8 cellular contexts compared by ENCODE assay signal in the genomic region with DNA sequence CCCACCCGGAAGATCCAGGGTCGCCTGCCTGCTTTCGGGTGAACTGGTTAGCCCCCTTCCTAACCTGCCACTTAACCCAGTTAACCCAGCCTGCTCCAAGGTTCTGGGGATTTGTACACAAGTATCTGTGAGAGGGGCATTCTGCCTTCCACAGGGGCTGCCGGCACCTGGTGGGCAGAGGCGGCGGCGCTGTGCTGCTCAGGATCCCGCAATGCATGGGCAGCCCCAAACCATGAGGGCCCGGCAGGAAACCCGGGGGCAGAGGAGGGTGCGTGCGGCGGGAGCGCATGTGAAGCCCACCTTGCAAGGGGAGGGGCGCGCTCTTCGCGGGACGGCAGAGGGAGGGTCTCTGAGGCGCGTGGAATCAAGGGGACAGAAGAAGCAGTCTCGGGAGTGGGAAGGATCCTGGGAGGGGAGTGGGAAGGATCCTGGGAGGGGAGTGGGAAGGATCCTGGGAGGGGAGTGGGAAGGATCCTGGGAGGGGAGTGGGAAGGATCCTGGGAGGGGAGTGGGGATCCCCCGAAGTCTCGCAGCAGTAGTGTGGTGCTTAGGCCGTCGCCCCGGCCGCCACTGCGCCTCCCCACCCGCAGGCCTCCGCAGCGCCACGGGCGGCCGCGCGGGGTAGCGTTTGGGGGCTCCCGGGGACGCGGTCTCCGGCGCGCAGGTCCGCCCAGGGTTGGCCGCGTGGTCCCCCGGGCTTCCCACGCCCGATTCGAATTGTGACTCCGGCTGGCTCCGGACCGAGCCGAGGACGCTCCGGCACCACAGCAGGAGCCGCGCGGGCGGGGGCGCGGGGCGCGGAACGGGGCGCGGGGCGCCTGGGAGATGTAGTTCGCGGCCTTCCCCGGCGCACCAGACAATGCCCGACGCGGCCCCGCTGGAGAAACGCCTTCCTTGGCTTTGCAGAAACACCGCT. TPM values are rescaled to one million over a fixed set of nuclear protein-coding genes. Genes with fewer than 3 reads are reported as not detected.
DNase-seq lines count a peak whose midpoint lies in the region; ATAC-seq and TF ChIP-seq lines count a peak whose summit lies in the region.

No MANE protein-coding gene starts in this region.

- peak in 1 of 2 donors; percentile 19 for TF ChIP-seq EP300 in tibial nerve (IDR thresholded peaks at IDR 0.05)

- no peaks in the 10 kb centered on the region; the same call in 1 of the 2 replicates for H3K36me3 ChIP-seq in HUES6 (ENCODE audit: control insufficient read depth, insufficient read depth, low read length)
- H3K36me3 ChIP-seq in SK-N-MC (ENCODE audit: insufficient read depth, low read length) = no peaks in the 10 kb centered on the region
- no peaks in the 10 kb centered on the region for H3K36me3 ChIP-seq in heart right ventricle
- no peaks in the 10 kb centered on the region for H3K36me3 ChIP-seq in parathyroid adenoma (ENCODE audit: control insufficient read depth, insufficient read depth, low read length)
- H3K36me3 ChIP-seq in tibial nerve = no peaks in the 10 kb centered on the region

- H3K27me3 ChIP-seq in HUES6 (ENCODE audit: control insufficient read depth, insufficient read depth, low read length) (peaks cover 55% of the 10 kb centered on the region), heart right ventricle (peaks cover 0 to 53% (median 3%) of the 10 kb centered on the region in 7 donors), parathyroid adenoma (ENCODE audit: control insufficient read depth, insufficient read depth, low read length) (no peaks in the 10 kb centered on the region), tibial nerve (peaks cover 0 to 25% of the 10 kb centered on the region in 2 donors)

- no peak overlapping the region for H3K27ac ChIP-seq in HUES6 (ENCODE audit: low read depth, low read length)
- H3K27ac ChIP-seq in SK-N-MC = peak overlapping the region; percentile 46; the same call in 1 of the 2 replicates
- H3K27ac ChIP-seq in heart right ventricle = peak overlapping the region; percentile 59 to 87 (median 78)
- no peak overlapping the region for H3K27ac ChIP-seq in parathyroid adenoma
- peak overlapping the region; percentile 5 to 80 (median 62) for H3K27ac ChIP-seq in tibial nerve

- peak overlapping the region; percentile 49 for H3K9ac ChIP-seq in HUES6 (ENCODE audit: low read length)
- peak overlapping the region; percentile 59 for H3K9ac ChIP-seq in SK-N-MC (ENCODE audit: insufficient read length)
- no peak overlapping the region for H3K9ac ChIP-seq in parathyroid adenoma

- intact Hi-C loops in heart right ventricle (cut with DNase I) = loop anchor here in 2 of 10 donors (5.0 to 10.0 kb wide), 2 partner anchors 42 to 70 kb away; partner anchors contain the start of gene CRIP1 (in 1 of the 2)

- DNase-seq in SHP77 (lab: John Stamatoyannopoulos, UW) (peak; percentile 7 to 25), SHP77 treated with DMSO at 0.1 percent for 48 hours (lab: John Stamatoyannopoulos, UW) (no peak), SK-N-MC (ENCODE audit: low read depth, low spot score) (no peak), heart right ventricle (peak; percentile 78 to 85), tibial nerve (ENCODE audit: low spot score in 2 of 2) (peak; percentile 60)
- peak; percentile 53 for DNase-seq in activated naive CD8-positive, alpha-beta T cell treated with anti-CD3 and anti-CD28 coated beads, Interleukin-2, amount 50 U/mL, for 16 hours (ENCODE audit: low read depth, low spot score)

- H3K4me1 ChIP-seq in HUES6 (ENCODE audit: control insufficient read depth, insufficient read depth, low read length) (peaks cover 31% of the 10 kb centered on the region), heart right ventricle (peaks cover 9 to 46% (median 39%) of the 10 kb centered on the region in 9 donors), parathyroid adenoma (peaks cover 8% of the 10 kb centered on the region), tibial nerve (peaks cover 0 to 36% (median 21%) of the 10 kb centered on the region in 4 donors)

- H3K4me2 ChIP-seq in parathyroid adenoma (ENCODE audit: low read length) = peak overlapping the region; percentile 55

- no peaks in the 10 kb centered on the region for H3K9me3 ChIP-seq in HUES6 (ENCODE audit: control insufficient read depth, insufficient read depth, low read depth, low read length)
- H3K9me3 ChIP-seq in SK-N-MC (ENCODE audit: low read depth, low read length) = no peaks in the 10 kb centered on the region
- H3K9me3 ChIP-seq in heart right ventricle = no peaks in the 10 kb centered on the region
- no peaks in the 10 kb centered on the region for H3K9me3 ChIP-seq in parathyroid adenoma (ENCODE audit: control insufficient read depth, low read length)
- H3K9me3 ChIP-seq in tibial nerve = no peaks in the 10 kb centered on the region

- peak in 1 of 2 donors; percentile 39 for TF ChIP-seq POLR2A in tibial nerve (IDR thresholded peaks at IDR 0.05)

- H2AFZ ChIP-seq in parathyroid adenoma = peak overlapping the region; percentile 66

- no peaks in the 10 kb centered on the region for H3K79me2 ChIP-seq in parathyroid adenoma

- H3K4me3 ChIP-seq in HUES6 (ENCODE audit: low read depth, low read length) (peak overlapping the region; percentile 73), SK-N-MC (peak overlapping the region; percentile 70), heart right ventricle (peak overlapping the region in 9 of 10 donors; percentile 27 to 64 (median 56)), parathyroid adenoma (ENCODE audit: low read depth, low read length) (peak overlapping the region; percentile 36), tibial nerve (peak overlapping the region; percentile 28 to 61 (median 52))

- TF ChIP-seq CTCF in heart right ventricle (IDR thresholded peaks at IDR 0.05) (peak; percentile 55 to 88 (median 79)), parathyroid adenoma (IDR thresholded peaks at IDR 0.05) (peak; percentile 26), tibial nerve (IDR thresholded peaks at IDR 0.05) (peak; percentile 74 to 95 (median 95))

- 13 to 15% methylated on average over 79 of the region's 79 CpGs for WGBS in heart right ventricle, 2 donors
- 9 to 11% methylated on average over 55 to 79 of the region's 79 CpGs for WGBS in tibial nerve, 2 donors

- peak; percentile 79 to 89 (median 82) for ATAC-seq in heart right ventricle

RNA-seq across cellular contexts. Expression of gene MTA1, which starts 4.9 kb away (rescaled TPM):
- total RNA-seq in heart right ventricle (100 to 1,000 TPM; 104 to 209 (median 133) TPM), tibial nerve (100 to 1,000 TPM in 1 of 4 donors, 10 to 100 TPM in 3; 67.5 to 213 (median 95.3) TPM)
- 100 to 1,000 TPM in 1 of 2 donors, 10 to 100 TPM in 1; 94.4 to 250 TPM for polyA plus RNA-seq in heart right ventricle

RNA-seq across cellular contexts. Expression of gene TEX22, which starts 16.4 kb away (rescaled TPM):
- total RNA-seq in heart right ventricle (1 to 10 TPM in 4 of 10 donors, under 1 TPM in 4, not detected in 2; 0.42 to 2.0 (median 1.00) TPM), tibial nerve (1 to 10 TPM in 2 of 4 donors, under 1 TPM in 2; 0.84 to 1.3 (median 1.0) TPM)
- polyA plus RNA-seq in heart right ventricle = under 1 TPM; 0.07 to 0.22 TPM

RNA-seq across cellular contexts. Expression of gene CRIP2, which starts 59.9 kb away (rescaled TPM):
- 1,000 to 10,000 TPM in 3 of 10 donors, 100 to 1,000 TPM in 7; 731 to 1,223 (median 884) TPM for total RNA-seq in heart right ventricle
- polyA plus RNA-seq in heart right ventricle = 1,000 to 10,000 TPM; 1,120 to 1,194 TPM
- total RNA-seq in tibial nerve = 100 to 1,000 TPM; 161 to 268 (median 208) TPM

Comparison
In these comparisons a context has a peak if more than half of its experiments do, and no peak if none do; other contexts are left out.
1. DNase-seq: peak in SHP77 (2 of 2), activated naive CD8-positive, alpha-beta T cell treated with anti-CD3 and anti-CD28 coated beads, Interleukin-2, amount 50 U/mL, for 16 hours (single experiment), heart right ventricle (2 of 2) and tibial nerve (2 of 2); none in SHP77 treated with DMSO at 0.1 percent for 48 hours (single experiment) and SK-N-MC (single experiment).
2. H3K27ac ChIP-seq: peak in SK-N-MC (single experiment), heart right ventricle (10 of 10) and tibial nerve (4 of 4); none in HUES6 (single experiment) and parathyroid adenoma (single experiment).
3. CTCF ChIP-seq: peak in every context shown above with its lines; median percentile 95 in tibial nerve; 79 in heart right ventricle; 26 in parathyroid adenoma.
4. Peak in every context shown above with its lines, with median percentiles within 50 percentile points of each other: H3K4me3 ChIP-seq.